In the genomic region with DNA sequence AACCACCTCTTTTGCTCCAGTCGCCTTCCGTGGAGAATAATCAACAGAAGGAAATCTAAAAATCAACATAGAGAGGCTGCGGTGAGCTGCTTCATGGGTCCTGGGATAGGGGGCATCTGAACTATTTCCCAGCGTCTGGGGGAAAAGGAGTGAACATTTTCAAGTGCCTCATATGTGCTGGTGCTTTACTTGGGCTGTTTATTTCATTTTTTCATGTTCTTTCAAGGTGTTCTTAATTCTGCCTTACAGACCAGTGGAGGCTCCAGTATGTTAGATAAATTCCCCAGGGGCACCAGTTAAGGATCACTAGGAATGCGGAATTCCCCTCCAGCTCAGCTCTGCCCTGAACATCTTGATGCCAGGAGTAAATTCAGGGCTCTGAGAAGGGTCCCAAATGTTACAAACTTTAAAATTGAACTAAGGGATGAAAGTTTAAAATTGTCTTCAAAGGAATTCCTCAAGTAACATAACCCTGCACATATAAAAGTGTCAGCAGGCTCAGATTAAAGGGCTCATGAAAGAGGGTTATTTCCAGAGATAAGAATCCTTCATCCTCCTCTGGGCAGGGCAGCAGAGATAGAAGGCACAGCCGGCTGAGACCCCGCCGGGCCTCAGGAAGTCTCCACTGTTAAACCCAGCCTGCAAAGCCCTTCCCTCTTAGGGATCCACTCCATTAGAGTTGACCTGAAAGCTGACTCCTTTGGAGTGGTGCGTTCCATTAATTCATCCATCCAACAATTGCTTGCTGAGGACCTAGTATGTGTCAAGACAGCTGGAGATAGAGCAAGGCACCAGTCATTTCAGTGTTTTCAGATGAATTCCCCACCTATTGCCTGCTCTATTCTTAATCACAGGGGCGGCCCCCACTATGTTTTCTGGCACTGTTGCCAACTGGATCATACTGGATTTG, we compare ENCODE assay signal across 1 cellular context.
A peak's percentile ranks its signal among the peaks of the same experiment; 100 is the strongest.
TF ChIP-seq lines count a peak whose summit lies in the region.

No MANE protein-coding gene starts in this region.

TF ChIP-seq in HEK293, 187 proteins besides CTCF, POLR2A, EP300 and RAD21 (continued from another document):
- TF ChIP-seq, protein P1, sequence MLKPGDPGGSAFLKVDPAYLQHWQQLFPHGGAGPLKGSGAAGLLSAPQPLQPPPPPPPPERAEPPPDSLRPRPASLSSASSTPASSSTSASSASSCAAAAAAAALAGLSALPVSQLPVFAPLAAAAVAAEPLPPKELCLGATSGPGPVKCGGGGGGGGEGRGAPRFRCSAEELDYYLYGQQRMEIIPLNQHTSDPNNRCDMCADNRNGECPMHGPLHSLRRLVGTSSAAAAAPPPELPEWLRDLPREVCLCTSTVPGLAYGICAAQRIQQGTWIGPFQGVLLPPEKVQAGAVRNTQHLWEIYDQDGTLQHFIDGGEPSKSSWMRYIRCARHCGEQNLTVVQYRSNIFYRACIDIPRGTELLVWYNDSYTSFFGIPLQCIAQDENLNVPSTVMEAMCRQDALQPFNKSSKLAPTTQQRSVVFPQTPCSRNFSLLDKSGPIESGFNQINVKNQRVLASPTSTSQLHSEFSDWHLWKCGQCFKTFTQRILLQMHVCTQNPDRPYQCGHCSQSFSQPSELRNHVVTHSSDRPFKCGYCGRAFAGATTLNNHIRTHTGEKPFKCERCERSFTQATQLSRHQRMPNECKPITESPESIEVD (tag by site-specific recombination; IDR thresholded peaks at IDR 0.05): peak; percentile 16; the same call in 1 of the 2 replicates
- TF ChIP-seq ZNF530 (tag by site-specific recombination; IDR thresholded peaks at IDR 0.05; ENCODE audit: low read depth) (no peak), GLIS1 (tag by site-specific recombination; IDR thresholded peaks at IDR 0.05) (no peak), FEZF1 (tag by site-specific recombination; IDR thresholded peaks at IDR 0.05) (0 out of 2 replicates have a peak, but pooled peaks have one; percentile 20)
- TF ChIP-seq, protein P2, sequence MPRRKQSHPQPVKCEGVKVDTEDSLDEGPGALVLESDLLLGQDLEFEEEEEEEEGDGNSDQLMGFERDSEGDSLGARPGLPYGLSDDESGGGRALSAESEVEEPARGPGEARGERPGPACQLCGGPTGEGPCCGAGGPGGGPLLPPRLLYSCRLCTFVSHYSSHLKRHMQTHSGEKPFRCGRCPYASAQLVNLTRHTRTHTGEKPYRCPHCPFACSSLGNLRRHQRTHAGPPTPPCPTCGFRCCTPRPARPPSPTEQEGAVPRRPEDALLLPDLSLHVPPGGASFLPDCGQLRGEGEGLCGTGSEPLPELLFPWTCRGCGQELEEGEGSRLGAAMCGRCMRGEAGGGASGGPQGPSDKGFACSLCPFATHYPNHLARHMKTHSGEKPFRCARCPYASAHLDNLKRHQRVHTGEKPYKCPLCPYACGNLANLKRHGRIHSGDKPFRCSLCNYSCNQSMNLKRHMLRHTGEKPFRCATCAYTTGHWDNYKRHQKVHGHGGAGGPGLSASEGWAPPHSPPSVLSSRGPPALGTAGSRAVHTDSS (tag by site-specific recombination; IDR thresholded peaks at IDR 0.05): 0 out of 2 replicates have a peak, but pooled peaks have one; percentile 29
